ENCODE assay signal across 13 cellular contexts in the genomic region with DNA sequence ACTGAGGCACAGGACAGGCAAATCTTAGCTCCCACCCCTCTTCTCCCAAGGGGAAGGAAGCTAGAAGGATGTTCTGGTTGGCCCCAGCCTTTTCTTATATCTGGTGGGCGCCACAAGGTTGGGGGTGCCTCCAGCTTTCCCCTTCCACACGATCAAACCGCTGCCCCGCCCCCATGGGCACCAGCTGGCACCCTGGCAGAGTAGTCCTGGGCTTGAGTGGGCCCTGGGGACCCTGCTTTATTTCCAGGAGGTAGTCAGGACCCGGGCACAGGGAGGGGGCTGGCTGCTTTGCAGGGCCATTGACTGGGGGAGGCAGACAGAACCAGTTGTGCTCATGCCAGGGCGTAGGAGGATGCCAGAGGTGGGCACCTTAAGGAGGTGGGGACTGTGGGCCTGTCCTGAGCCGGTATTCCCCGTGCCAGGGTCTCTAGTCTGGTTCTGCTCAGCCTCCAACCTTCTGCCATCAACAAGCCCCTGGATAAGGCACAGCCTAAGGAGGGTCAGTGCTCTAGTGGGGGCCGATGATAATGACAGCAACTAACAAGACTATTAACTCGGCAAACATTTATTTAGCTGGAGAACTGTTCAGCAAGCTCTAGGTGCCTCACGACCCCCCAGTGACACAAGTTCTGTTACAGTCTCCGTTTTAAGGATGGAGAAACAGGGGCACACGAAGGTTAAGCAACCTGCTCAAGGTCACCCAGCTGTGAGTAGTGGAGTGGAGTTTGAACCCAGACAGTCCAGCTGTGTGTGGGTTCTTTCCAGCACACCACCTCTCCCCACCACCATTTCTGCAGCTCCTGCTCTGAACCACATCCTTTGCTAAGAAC. TPM values are rescaled to one million over a fixed set of nuclear protein-coding genes. Genes with fewer than 3 reads are reported as not detected.
A peak's percentile ranks its signal among the peaks of the same experiment; 100 is the strongest.
DNase-seq lines count a peak whose midpoint lies in the region; ATAC-seq, FAIRE-seq and TF ChIP-seq lines count a peak whose summit lies in the region.
"Had no signal": no experiment of that assay in that cellular context is flagged by ENCODE, and none has a peak within 500 bp of the region (broad histone marks: within the 10 kb centered on the region; RNA-seq: fewer than 3 reads in every experiment).

No MANE protein-coding gene starts in this region.

- TF ChIP-seq POLR2A in IMR-90 (IDR thresholded peaks at IDR 0.05; ENCODE audit: low read depth, low read length): no peak
- no peak for TF ChIP-seq POLR2A in adrenal gland (IDR thresholded peaks at IDR 0.05)

- no peak overlapping the region for H3K27ac Mint-ChIP-seq in CD4-positive, CD25-positive, alpha-beta regulatory T cell
- no peak overlapping the region for H3K27ac Mint-ChIP-seq in immature natural killer cell

- no peak for DNase-seq in CD4-positive, CD25-positive, alpha-beta regulatory T cell
- DNase-seq in IMR-90 (no peak), HUDEP-2 (lab: John Stamatoyannopoulos, UW; ENCODE audit: unreplicated experiment in 76 of 76) (no peak), adrenal gland (no peak), immature natural killer cell (no peak), frontal cortex (ENCODE audit: low spot score in 2 of 2) (no peak)
- DNase-seq: activated CD4-positive, alpha-beta T cell treated with anti-CD3 and anti-CD28 coated beads, Interleukin-2, amount 50 U/mL, for 4 hours; NCI-H345; stomach had no signal

- H3K9me1 ChIP-seq in IMR-90 (ENCODE audit: insufficient read depth, low read length): no peaks in the 10 kb centered on the region

- H2AK5ac ChIP-seq in IMR-90 (ENCODE audit: low read depth, low read length): peak overlapping the region; percentile 15; the same call in 1 of the 2 replicates

- H2BK5ac ChIP-seq in IMR-90 (ENCODE audit: low read depth, low read length, poor library complexity, severe bottlenecking): no peak overlapping the region

- in situ Hi-C loops in IMR-90 (cut with MboI; ENCODE audit: low sequenced_read_pairs): no loop called here

- H3K36me3 Mint-ChIP-seq in CD4-positive, CD25-positive, alpha-beta regulatory T cell: no peaks in the 10 kb centered on the region
- no peaks in the 10 kb centered on the region for H3K36me3 Mint-ChIP-seq in immature natural killer cell

- H3K9me3 Mint-ChIP-seq in CD4-positive, CD25-positive, alpha-beta regulatory T cell: no peaks in the 10 kb centered on the region
- no peaks in the 10 kb centered on the region for H3K9me3 Mint-ChIP-seq in immature natural killer cell

- H3K18ac ChIP-seq in IMR-90 (ENCODE audit: low read depth, low read length): no peak overlapping the region

- TF ChIP-seq CTCF in IMR-90 (conservative IDR thresholded peaks at IDR 0.05; ENCODE audit: low read depth, low read length) (no peak), VCaP (conservative IDR thresholded peaks at IDR 0.05) (no peak), adrenal gland (IDR thresholded peaks at IDR 0.05) (no peak)

- H3K4ac ChIP-seq in IMR-90 (ENCODE audit: low read depth, low read length): no peak overlapping the region

- no peak overlapping the region for H3K4me2 ChIP-seq in IMR-90 (ENCODE audit: low read depth, low read length)

- peak overlapping the region; percentile 87 for H2AFZ ChIP-seq in IMR-90 (replicated peaks; ENCODE audit: low read length, poor library complexity)

- no peaks in the 10 kb centered on the region for H3K79me1 ChIP-seq in IMR-90 (ENCODE audit: low read depth in 1 of 2, low read length in 2 of 2)

- H4K5ac ChIP-seq in IMR-90 (ENCODE audit: low read depth, low read length): no peak overlapping the region

- H2AK9ac ChIP-seq in IMR-90 (replicated peaks; ENCODE audit: low read depth, low read length, poor library complexity): peak overlapping the region; percentile 3

- H3K27me3 Mint-ChIP-seq in CD4-positive, CD25-positive, alpha-beta regulatory T cell: peaks cover 50% of the 10 kb centered on the region
- peaks cover 9 to 18% (median 15%) of the 10 kb centered on the region in 3 donors for H3K27me3 Mint-ChIP-seq in immature natural killer cell (ENCODE audit: low read depth in 3 of 3)

- H3K27me3 ChIP-seq in CD4-positive, CD25-positive, alpha-beta regulatory T cell (ENCODE audit: control insufficient read depth, insufficient read depth, low read length): no peaks in the 10 kb centered on the region
- H3K27me3 ChIP-seq in IMR-90 (ENCODE audit: control insufficient read depth, insufficient read depth, low read length) (peaks cover 45% of the 10 kb centered on the region), mucosa of stomach (ENCODE audit: control insufficient read depth, insufficient read depth, low read length) (peaks cover 7% of the 10 kb centered on the region), adrenal gland (no peaks in the 10 kb centered on the region)

- TF ChIP-seq RAD21 in IMR-90 (IDR thresholded peaks at IDR 0.05; ENCODE audit: low read length): no peak

- no peak overlapping the region for H2BK20ac ChIP-seq in IMR-90 (ENCODE audit: low read depth, low read length)

- no peaks in the 10 kb centered on the region for H3K36me3 ChIP-seq in CD4-positive, CD25-positive, alpha-beta regulatory T cell (ENCODE audit: control insufficient read depth, insufficient read depth, low read length)
- H3K36me3 ChIP-seq in IMR-90 (ENCODE audit: control insufficient read depth, insufficient read depth, low read length) (no peaks in the 10 kb centered on the region), mucosa of stomach (ENCODE audit: control insufficient read depth, insufficient read depth, low read length) (no peaks in the 10 kb centered on the region), adrenal gland (replicated peaks in 1 of 2) (no peaks in the 10 kb centered on the region)
- H3K36me3 ChIP-seq: SJSA1, stomach had no signal

- peaks cover 8 to 26% (median 18%) of the 10 kb centered on the region in 4 donors for H3K4me1 Mint-ChIP-seq in CD4-positive, CD25-positive, alpha-beta regulatory T cell
- peaks cover 18 to 26% of the 10 kb centered on the region in 2 donors for H3K4me1 Mint-ChIP-seq in immature natural killer cell

- no peaks in the 10 kb centered on the region for H3K9me3 ChIP-seq in CD4-positive, CD25-positive, alpha-beta regulatory T cell (ENCODE audit: control insufficient read depth in 2 of 2, low read length in 2 of 2)
- H3K9me3 ChIP-seq in IMR-90 (ENCODE audit: control insufficient read depth, insufficient read depth, low read length): no peaks in the 10 kb centered on the region
- no peaks in the 10 kb centered on the region for H3K9me3 ChIP-seq in mucosa of stomach (ENCODE audit: control insufficient read depth, low read length)
- H3K9me3 ChIP-seq in adrenal gland (replicated peaks in 1 of 3): no peaks in the 10 kb centered on the region
- H3K9me3 ChIP-seq: SJSA1, stomach had no signal

- H2BK15ac ChIP-seq in IMR-90 (ENCODE audit: low read depth, low read length): no peak overlapping the region

- no peak overlapping the region for H3K4me3 ChIP-seq in CD4-positive, CD25-positive, alpha-beta regulatory T cell (ENCODE audit: low read depth, low read length)
- H3K4me3 ChIP-seq in IMR-90 (ENCODE audit: insufficient read depth, low read depth, low read length) (no peak overlapping the region), mucosa of stomach (ENCODE audit: low read length) (peak overlapping the region; percentile 31), adrenal gland (no peak overlapping the region)

- peaks cover 30% of the 10 kb centered on the region for H3K4me1 ChIP-seq in CD4-positive, CD25-positive, alpha-beta regulatory T cell (ENCODE audit: control insufficient read depth, insufficient read depth, low read length, poor library complexity, severe bottlenecking)
- H3K4me1 ChIP-seq in IMR-90 (ENCODE audit: control insufficient read depth, insufficient read depth, low read length): no peaks in the 10 kb centered on the region
- peaks cover 24% of the 10 kb centered on the region for H3K4me1 ChIP-seq in mucosa of stomach (ENCODE audit: control insufficient read depth, insufficient read depth, low read length)
- peaks cover 6 to 14% of the 10 kb centered on the region in 2 donors for H3K4me1 ChIP-seq in adrenal gland (replicated peaks in 1 of 2)

- no peak overlapping the region; a peak in 1 of 4 replicates for H4K8ac ChIP-seq in IMR-90 (ENCODE audit: low read depth in 2 of 2, low read length in 2 of 2)

- H3K56ac ChIP-seq in IMR-90 (ENCODE audit: extremely low read depth, insufficient read depth, low read length): no peak overlapping the region

- dilution Hi-C loops in IMR-90 (cut with HindIII; ENCODE audit: low sequenced_read_pairs, unreplicated experiment): no loop called here

- H4K20me1 ChIP-seq in IMR-90 (ENCODE audit: insufficient read depth, low read length): no peaks in the 10 kb centered on the region

- CTCF ChIA-PET in IMR-90 (lab: Yijun Ruan, JAX): no interaction called here

- H4K91ac ChIP-seq in IMR-90 (ENCODE audit: insufficient read depth, low read depth, low read length): no peak overlapping the region

- no peak overlapping the region for H3K14ac ChIP-seq in IMR-90 (replicated peaks; ENCODE audit: low read depth, low read length)

- H3K4me3 Mint-ChIP-seq in CD4-positive, CD25-positive, alpha-beta regulatory T cell: peak overlapping the region; percentile 41 to 79 (median 75)
- H3K4me3 Mint-ChIP-seq in immature natural killer cell: peak overlapping the region in 1 of 5 donors; percentile 56

- BruUV-seq in IMR-90 (replicated peaks; lab: Mats Ljungman, UMichigan): no TSS peak

- no peak for ATAC-seq in CD4-positive, CD25-positive, alpha-beta regulatory T cell (ENCODE audit: low read depth in 2 of 2)
- no peak for ATAC-seq in IMR-90 (ENCODE audit: low read depth)

- no CpG with 5 or more reads among the region's 13 CpGs for WGBS in IMR-90 (ENCODE audit: extremely low coverage in 2 of 2, insufficient read length in 1 of 2), 2 experiments
- WGBS in adrenal gland, 4 donors: 38 to 63% (median 54%) methylated on average over 7 to 13 of the region's 13 CpGs

- H3K9ac ChIP-seq in IMR-90 (ENCODE audit: low read depth, low read length): no peak overlapping the region
- peak overlapping the region; percentile 68 for H3K9ac ChIP-seq in mucosa of stomach (ENCODE audit: low read length)

- H3K27ac ChIP-seq in CD4-positive, CD25-positive, alpha-beta regulatory T cell (ENCODE audit: insufficient read depth, low read length, poor library complexity, severe bottlenecking): no peak overlapping the region
- H3K27ac ChIP-seq in IMR-90 (ENCODE audit: insufficient read depth, low read length) (no peak overlapping the region), VCaP (peak overlapping the region; percentile 96), adrenal gland (no peak overlapping the region)
- H3K27ac ChIP-seq: SJSA1 had no signal

- H3K23ac ChIP-seq in IMR-90 (ENCODE audit: low read depth, low read length): 0 out of 2 replicates have a peak overlapping the region, but pooled peaks have one; percentile 16

- POLR2A ChIA-PET in IMR-90 (lab: Charles Lee; ENCODE audit: unreplicated experiment): no interaction called here

- FAIRE-seq in frontal cortex (lab: Jason Lieb, UNC): no peak

- intact Hi-C loops in IMR-90 (cut with micrococcal nuclease): no loop called here
- intact Hi-C loops in adrenal gland (cut with DNase I): no loop called here

- H2BK120ac ChIP-seq in IMR-90 (ENCODE audit: low read depth, low read length): no peak overlapping the region

RNA-seq across cellular contexts. Expression of gene PPP1R1B, which starts 7.6 kb away (rescaled TPM):
- not detected for total RNA-seq in CD4-positive, CD25-positive, alpha-beta regulatory T cell
- not detected for polyA plus RNA-seq in CD4-positive, CD25-positive, alpha-beta regulatory T cell
- not detected in 2 replicates for total RNA-seq in IMR-90 (2012; rRNA removed)
- polyA plus RNA-seq in IMR-90 (2012; rRNA removed): not detected in 2 replicates
- not detected in 2 replicates for polyA plus RNA-seq in IMR-90 (2012; cell fraction: cytosol; rRNA removed)
- not detected in 2 replicates for polyA plus RNA-seq in IMR-90 (2012; cell fraction: nucleus; rRNA removed; ENCODE audit: low replicate concordance)
- 10 to 100 TPM in 3 of 8 donors, 1 to 10 TPM in 2, under 1 TPM in 2, not detected in 1; 0.32 to 39.7 (median 3.2) TPM for total RNA-seq in adrenal gland
- polyA plus RNA-seq in adrenal gland: 10 to 100 TPM; 37.5 to 58.0 (median 46.9) TPM
- not detected for polyA plus RNA-seq in immature natural killer cell
- total RNA-seq in frontal cortex: 27.3 TPM
- total RNA-seq: SJSA1 had no signal

RNA-seq across cellular contexts. Expression of gene NEUROD2, which starts 11.5 kb away (rescaled TPM):
- not detected for total RNA-seq in CD4-positive, CD25-positive, alpha-beta regulatory T cell
- not detected for polyA plus RNA-seq in CD4-positive, CD25-positive, alpha-beta regulatory T cell
- total RNA-seq in IMR-90 (2012; rRNA removed) (not detected in 2 replicates), adrenal gland (not detected), frontal cortex (44.8 TPM)
- polyA plus RNA-seq in IMR-90 (2012; rRNA removed) (not detected in 2 replicates), adrenal gland (under 1 TPM in 1 of 3 donors, not detected in 2; 0.08 TPM), immature natural killer cell (not detected)
- not detected in 2 replicates for polyA plus RNA-seq in IMR-90 (2012; cell fraction: cytosol; rRNA removed)
- polyA plus RNA-seq in IMR-90 (2012; cell fraction: nucleus; rRNA removed; ENCODE audit: low replicate concordance): 0.03 TPM in 1 of 2 replicates, not detected in the other
- total RNA-seq: SJSA1, stomach had no signal
- polyA plus RNA-seq: neural cell had no signal

RNA-seq across cellular contexts. Expression of gene STARD3, which starts 17.8 kb away (rescaled TPM):
- 95.9 TPM for total RNA-seq in CD4-positive, CD25-positive, alpha-beta regulatory T cell
- 10 to 100 TPM; 45.4 to 48.6 (median 46.5) TPM for polyA plus RNA-seq in CD4-positive, CD25-positive, alpha-beta regulatory T cell
- total RNA-seq in IMR-90 (2012; rRNA removed) (8.1 and 8.6 TPM in 2 replicates), adrenal gland (100 to 1,000 TPM in 3 of 8 donors, 10 to 100 TPM in 5; 38.6 to 129 (median 85.9) TPM), frontal cortex (17.5 TPM)
- polyA plus RNA-seq in IMR-90 (2012; rRNA removed) (50.4 and 69.2 TPM in 2 replicates), adrenal gland (100 to 1,000 TPM; 101 to 220 (median 102) TPM), immature natural killer cell (10 to 100 TPM; 45.1 to 88.6 (median 78.5) TPM)
- 35.4 and 66.2 TPM in 2 replicates for polyA plus RNA-seq in IMR-90 (2012; cell fraction: cytosol; rRNA removed)
- 141 and 452 TPM in 2 replicates for polyA plus RNA-seq in IMR-90 (2012; cell fraction: nucleus; rRNA removed; ENCODE audit: low replicate concordance)

RNA-seq across cellular contexts. Expression of gene TCAP, which starts 46.0 kb away (rescaled TPM):
- 3.4 TPM for total RNA-seq in CD4-positive, CD25-positive, alpha-beta regulatory T cell
- under 1 TPM in 1 of 4 donors, not detected in 3; 0.07 TPM for polyA plus RNA-seq in CD4-positive, CD25-positive, alpha-beta regulatory T cell
- under 0.01 TPM in 2 replicates for total RNA-seq in IMR-90 (2012; rRNA removed)
- 0.21 and 0.26 TPM in 2 replicates for polyA plus RNA-seq in IMR-90 (2012; rRNA removed)
- 0.03 and 0.09 TPM in 2 replicates for polyA plus RNA-seq in IMR-90 (2012; cell fraction: cytosol; rRNA removed)
- polyA plus RNA-seq in IMR-90 (2012; cell fraction: nucleus; rRNA removed; ENCODE audit: low replicate concordance): 1.2 and 3.2 TPM in 2 replicates
- total RNA-seq in adrenal gland: 10 to 100 TPM in 1 of 8 donors, 1 to 10 TPM in 4, under 1 TPM in 2, not detected in 1; 0.78 to 13.6 (median 1.5) TPM
- polyA plus RNA-seq in adrenal gland: 10 to 100 TPM in 1 of 3 donors, 1 to 10 TPM in 1, under 1 TPM in 1; 0.92 to 13.4 (median 2.9) TPM
- not detected for polyA plus RNA-seq in immature natural killer cell
- 0.82 TPM for total RNA-seq in frontal cortex

RNA-seq across cellular contexts. Expression of gene PNMT, which starts 49.1 kb away (rescaled TPM):
- total RNA-seq in CD4-positive, CD25-positive, alpha-beta regulatory T cell: 1.2 TPM
- not detected for polyA plus RNA-seq in CD4-positive, CD25-positive, alpha-beta regulatory T cell
- total RNA-seq in IMR-90 (2012; rRNA removed) (not detected in 2 replicates), adrenal gland (100 to 1,000 TPM in 3 of 8 donors, 10 to 100 TPM in 1, 1 to 10 TPM in 2, under 1 TPM in 1, not detected in 1; 0.47 to 366 (median 11.4) TPM), frontal cortex (3.7 TPM)
- polyA plus RNA-seq in IMR-90 (2012; rRNA removed) (not detected in 2 replicates), adrenal gland (100 to 1,000 TPM; 185 to 593 (median 477) TPM), immature natural killer cell (1 to 10 TPM in 2 of 3 donors, not detected in 1; 1.4 to 1.6 TPM)
- 0.08 TPM in 1 of 2 replicates, not detected in the other for polyA plus RNA-seq in IMR-90 (2012; cell fraction: cytosol; rRNA removed)
- polyA plus RNA-seq in IMR-90 (2012; cell fraction: nucleus; rRNA removed; ENCODE audit: low replicate concordance): not detected in 2 replicates
- total RNA-seq: SJSA1 had no signal

Comparison
In these comparisons a context has a peak if more than half of its experiments do, and no peak if none do; other contexts are left out.
1. RNA of gene NEUROD2, which starts 11.5 kb away (total RNA-seq): 44.8 TPM in frontal cortex (single experiment); not detected in CD4-positive, CD25-positive, alpha-beta regulatory T cell (single experiment), not detected in IMR-90 and not detected in adrenal gland; every median in the first group is over 10 times any median in the second.